Comparison of ENCODE assay signal across 14 cellular contexts in genomic region chr1:214316597-214316996, GRCh38. TPM values are rescaled to one million over a fixed set of nuclear protein-coding genes. Genes with fewer than 3 reads are reported as not detected.
A peak's percentile ranks its signal among the peaks of the same experiment; 100 is the strongest.
DNase-seq lines count a peak whose midpoint lies in the region; ATAC-seq and TF ChIP-seq lines count a peak whose summit lies in the region.
"Had no signal": no experiment of that assay in that cellular context is flagged by ENCODE, and none has a peak within 500 bp of the region (broad histone marks: within the 10 kb centered on the region; RNA-seq: fewer than 3 reads in every experiment).

No MANE protein-coding gene starts in this region.

- WGBS in GM23248 (ENCODE audit: low coverage in 1 of 2, low lambda C conversion rate in 2 of 2, missing lambda C conversion rate in 2 of 2), 2 experiments = 59 to 61% methylated on average over 5 of the region's 5 CpGs
- 63 to 82% (median 68%) methylated on average over 5 of the region's 5 CpGs for WGBS in heart left ventricle, 4 donors
- WGBS in psoas muscle, 3 donors = 40 to 57% (median 48%) methylated on average over 5 of the region's 5 CpGs

- ATAC-seq in heart left ventricle (peak; percentile 53 to 86 (median 72)), psoas muscle (peak; percentile 83 to 86 (median 84))
- ATAC-seq: natural killer cell treated with Interleukin-12 subunit alpha and Interleukin-12 subunit beta and Interleukin-15 and Interleukin-18, amount 100 ng/mL, for 72 hours had no signal

- no TSS peak for BruUV-seq in PC-9 (replicated peaks; lab: Mats Ljungman, UMichigan)

- no peaks in the 10 kb centered on the region for H3K9me2 ChIP-seq in GM23248 (ENCODE audit: insufficient read depth)
- no peaks in the 10 kb centered on the region for H3K9me2 ChIP-seq in PC-9 (ENCODE audit: insufficient read depth)

- H3K36me3 ChIP-seq in GM23248 (ENCODE audit: low read depth) (0 out of 2 replicates have a peak, but pooled peaks cover 8% of the 10 kb centered on the region), PC-9 (ENCODE audit: low read depth) (0 out of 2 replicates have a peak, but pooled peaks cover 7% of the 10 kb centered on the region), heart left ventricle (peaks cover 0 to 57% (median 22%) of the 10 kb centered on the region in 9 donors), psoas muscle (ENCODE audit: insufficient read depth in 1 of 2, low read depth in 1 of 2) (peaks cover 0 to 37% of the 10 kb centered on the region in 2 donors)

- H3K4me1 ChIP-seq in GM23248 (ENCODE audit: insufficient read depth) = peaks cover 11% of the 10 kb centered on the region
- no peaks in the 10 kb centered on the region for H3K4me1 ChIP-seq in PC-9 (replicated peaks; ENCODE audit: insufficient read depth)
- H3K4me1 ChIP-seq in heart left ventricle = peaks cover 0 to 79% (median 16%) of the 10 kb centered on the region in 12 donors
- peaks cover 34% of the 10 kb centered on the region for H3K4me1 ChIP-seq in psoas muscle

- intact Hi-C loops in PC-9 (cut with micrococcal nuclease; ENCODE audit: unreplicated experiment) = loop anchor here (5.0 kb wide), 1 partner anchor 34 kb away; the partner anchor contains the start of gene SMYD2
- intact Hi-C loops in heart left ventricle (cut with DNase I) = loop anchor here in 4 of 10 donors (2.0 to 5.0 kb wide), 2 partner anchors 34 to 36 kb away; partner anchors contain the start of gene SMYD2 (in 4 of the 4)
- intact Hi-C loops in psoas muscle (cut with DNase I) = loop anchor here (5.0 kb wide), 1 partner anchor 34 kb away; the partner anchor contains the start of gene SMYD2 (in 2 of the 2)

- H3K4me3 ChIP-seq in GM23248 (no peak overlapping the region), PC-9 (no peak overlapping the region), heart left ventricle (no peak overlapping the region), psoas muscle (no peak overlapping the region)
- H3K4me3 ChIP-seq: spleen had no signal

- no peak for TF ChIP-seq POLR2A in heart left ventricle (IDR thresholded peaks at IDR 0.05)

- H3K9me3 ChIP-seq in GM23248 (ENCODE audit: low read depth) (no peaks in the 10 kb centered on the region), PC-9 (ENCODE audit: insufficient read depth, low read depth) (no peaks in the 10 kb centered on the region), heart left ventricle (no peaks in the 10 kb centered on the region), psoas muscle (no peaks in the 10 kb centered on the region)
- H3K9me3 ChIP-seq: spleen had no signal

- H3K4me2 ChIP-seq in GM23248 (ENCODE audit: unreplicated experiment) (peak overlapping the region; percentile 5), PC-9 (no peak overlapping the region)
- H3K4me2 ChIP-seq: KMS-11 had no signal

- CTCF ChIA-PET in PC-9 (lab: Charles Lee) = interaction anchor here (0.6 kb wide), 1 partner anchor 102 kb away, joined by 4 read pairs; no protein-coding TSS in a partner anchor

- POLR2A ChIA-PET in PC-9 (lab: Charles Lee; ENCODE audit: unreplicated experiment) = interaction anchor here (0.9 kb wide), 1 partner anchor 204 kb away, joined by 5 read pairs; no protein-coding TSS in a partner anchor

- H3F3A ChIP-seq in GM23248 (ENCODE audit: insufficient read depth) (peaks cover 14% of the 10 kb centered on the region; the same call in 1 of the 2 replicates), PC-9 (ENCODE audit: insufficient read depth, low read depth) (no peaks in the 10 kb centered on the region)

- DNase-seq in GM23248 (peak; percentile 65), PC-9 (peak; percentile 23 to 43), heart left ventricle (peak in 3 of 5 donors; percentile 51 to 62 (median 53)), psoas muscle (no peak), NCI-H146 (lab: John Stamatoyannopoulos, UW) (no peak), globus pallidus (ENCODE audit: low spot score) (no peak), NCI-H510A (lab: John Stamatoyannopoulos, UW) (no peak), GDM1 (lab: John Stamatoyannopoulos, UW) (no peak)
- DNase-seq: CD4-positive, CD25-positive, alpha-beta regulatory T cell; NCI-H2171 treated with DMSO at 0.1 percent for 48 hours; spleen had no signal

- H4K20me1 ChIP-seq in GM23248 (ENCODE audit: insufficient read depth) = no peaks in the 10 kb centered on the region
- no peaks in the 10 kb centered on the region for H4K20me1 ChIP-seq in PC-9 (ENCODE audit: insufficient read depth)

- no peak overlapping the region for H3K9ac ChIP-seq in GM23248
- H3K9ac ChIP-seq: KMS-11 had no signal

- H2AFZ ChIP-seq in GM23248 (no peak overlapping the region), PC-9 (no peak overlapping the region)

- H3K27me3 ChIP-seq in GM23248 (replicated peaks; ENCODE audit: insufficient read depth) = no peaks in the 10 kb centered on the region
- no peaks in the 10 kb centered on the region for H3K27me3 ChIP-seq in PC-9 (ENCODE audit: insufficient read depth, low read depth)
- no peaks in the 10 kb centered on the region for H3K27me3 ChIP-seq in heart left ventricle
- no peaks in the 10 kb centered on the region for H3K27me3 ChIP-seq in psoas muscle (ENCODE audit: insufficient read depth in 3 of 3, low read length in 2 of 3)
- H3K27me3 ChIP-seq: spleen had no signal

- no peaks in the 10 kb centered on the region for H3K79me2 ChIP-seq in GM23248 (ENCODE audit: insufficient read depth)
- H3K79me2 ChIP-seq in PC-9 (ENCODE audit: low read depth) = no peaks in the 10 kb centered on the region

- TF ChIP-seq CTCF in PC-9 (conservative IDR thresholded peaks at IDR 0.05) (no peak), heart left ventricle (IDR thresholded peaks at IDR 0.05) (no peak), psoas muscle (IDR thresholded peaks at IDR 0.05) (no peak)

- in situ Hi-C loops in GM23248 (cut with MboI) = no loop called here

- H3K27ac ChIP-seq in GM23248 (no peak overlapping the region), PC-9 (no peak overlapping the region), heart left ventricle (peak overlapping the region in 11 of 12 donors; percentile 70 to 93 (median 73)), psoas muscle (peak overlapping the region; percentile 65)
- H3K27ac ChIP-seq: KMS-11, RWPE1, spleen had no signal

RNA-seq across cellular contexts. Expression of gene SMYD2, which starts 35.6 kb away (rescaled TPM):
- 34.9 and 49.3 TPM in 2 replicates for total RNA-seq in GM23248 (2014; rRNA removed; shearing (Covaris generic))
- polyA plus RNA-seq in GM23248 (2016; fragmentation: Nextera tagmentation; extraction: Ambion mirVana) (48.1 and 52.1 TPM in 2 replicates), heart left ventricle (100 to 1,000 TPM; 157 to 194 TPM), psoas muscle (10 to 100 TPM; 15.6 to 67.1 (median 43.5) TPM)
- total RNA-seq in PC-9 (2021) (36.4 and 41.2 TPM in 2 replicates), heart left ventricle (100 to 1,000 TPM; 204 to 406 (median 342) TPM), psoas muscle (10 to 100 TPM; 37.1 to 75.3 (median 54.3) TPM)

Comparison
In these comparisons a context has a peak if more than half of its experiments do, and no peak if none do; other contexts are left out.
1. DNase-seq: peak in GM23248 (single experiment), PC-9 (2 of 2) and heart left ventricle (3 of 5); none in psoas muscle (0 of 2), NCI-H146 (single experiment), globus pallidus (single experiment), NCI-H510A (single experiment) and GDM1 (single experiment).
2. H3K27ac ChIP-seq: peak in heart left ventricle (11 of 12) and psoas muscle (single experiment); none in GM23248 (single experiment) and PC-9 (single experiment).